In the genomic region with DNA sequence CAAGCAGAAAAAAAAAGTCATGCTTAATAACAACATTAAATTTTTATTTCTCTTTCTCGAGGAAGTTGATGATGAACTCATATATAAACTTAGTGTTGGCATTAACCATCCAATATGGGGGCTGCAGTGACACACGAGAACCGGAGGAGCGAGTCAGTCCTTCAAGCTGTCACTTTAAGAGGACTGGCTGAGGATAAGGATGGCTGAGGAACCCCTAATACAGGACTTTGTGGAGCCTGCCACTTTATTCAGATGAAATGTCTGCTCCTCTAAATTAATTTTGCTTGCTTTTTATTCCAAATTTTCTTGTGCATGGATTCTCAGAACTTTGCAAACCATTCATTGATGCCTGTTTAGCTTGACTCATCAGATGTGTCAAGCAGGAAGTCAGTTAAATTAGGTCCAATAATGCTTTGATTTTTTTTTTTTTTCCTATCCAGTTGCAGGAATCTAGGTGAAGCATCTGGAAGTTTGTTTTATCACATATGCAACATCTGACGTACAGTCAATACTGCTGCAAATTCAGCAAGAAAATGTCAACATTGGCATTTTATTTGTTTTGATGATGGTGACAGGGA, we compare ENCODE assay signal across 16 cellular contexts.
A peak's percentile ranks its signal among the peaks of the same experiment; 100 is the strongest.
DNase-seq lines count a peak whose midpoint lies in the region; ATAC-seq and TF ChIP-seq lines count a peak whose summit lies in the region.
"Had no signal": no experiment of that assay in that cellular context is flagged by ENCODE, and none has a peak within 500 bp of the region (broad histone marks: within the 10 kb centered on the region; RNA-seq: fewer than 3 reads in every experiment).

No MANE protein-coding gene starts in this region.

- H3K23ac ChIP-seq in IMR-90 (ENCODE audit: low read depth, low read length) = no peak overlapping the region

- no peak overlapping the region for H2AK9ac ChIP-seq in IMR-90 (replicated peaks; ENCODE audit: low read depth, low read length, poor library complexity)

- H2BK20ac ChIP-seq in IMR-90 (ENCODE audit: low read depth, low read length) = peak overlapping the region; percentile 32; the same call in 1 of the 2 replicates

- intact Hi-C loops in IMR-90 (cut with micrococcal nuclease) (no loop called here), psoas muscle (cut with DNase I) (no loop called here)

- no peak overlapping the region for H3K14ac ChIP-seq in IMR-90 (replicated peaks; ENCODE audit: low read depth, low read length)

- no CpG with 5 or more reads among the region's 5 CpGs for WGBS in IMR-90 (ENCODE audit: extremely low coverage in 2 of 2, insufficient read length in 1 of 2), 2 experiments
- 40 to 51% (median 50%) methylated on average over 5 of the region's 5 CpGs for WGBS in psoas muscle, 3 donors

- H3K9ac ChIP-seq in IMR-90 (ENCODE audit: low read depth, low read length) (no peak overlapping the region), skeletal muscle satellite cell (ENCODE audit: low read depth, low read length) (peak overlapping the region; percentile 71)
- H3K9ac ChIP-seq: BLaER1 had no signal

- H4K91ac ChIP-seq in IMR-90 (ENCODE audit: insufficient read depth, low read depth, low read length) = no peak overlapping the region

- H4K20me1 ChIP-seq in IMR-90 (ENCODE audit: insufficient read depth, low read length) = no peaks in the 10 kb centered on the region
- H4K20me1 ChIP-seq: BLaER1 had no signal

- peaks cover 20% of the 10 kb centered on the region for H3K4me1 Mint-ChIP-seq in chondrocyte (ENCODE audit: low read depth)

- H3K4me3 ChIP-seq in IMR-90 (ENCODE audit: insufficient read depth, low read depth, low read length) (no peak overlapping the region), skeletal muscle satellite cell (ENCODE audit: low read length) (peak overlapping the region; percentile 59), psoas muscle (no peak overlapping the region)
- H3K4me3 ChIP-seq: BLaER1, SJCRH30 had no signal

- no peaks in the 10 kb centered on the region for H3K27me3 Mint-ChIP-seq in chondrocyte (ENCODE audit: low read depth)

- H3K9me3 Mint-ChIP-seq in chondrocyte (ENCODE audit: low read depth) = no peaks in the 10 kb centered on the region
- H3K9me3 Mint-ChIP-seq: IgD-negative memory B cell had no signal

- TF ChIP-seq POLR2A in IMR-90 (IDR thresholded peaks at IDR 0.05; ENCODE audit: low read depth, low read length) = no peak

- H3K4me3 Mint-ChIP-seq in chondrocyte (ENCODE audit: unreplicated experiment) = no peak overlapping the region
- H3K4me3 Mint-ChIP-seq: IgD-negative memory B cell had no signal

- no peaks in the 10 kb centered on the region; a peak in 1 of 4 replicates for H3K79me1 ChIP-seq in IMR-90 (ENCODE audit: low read depth in 1 of 2, low read length in 2 of 2)

- ATAC-seq in IMR-90 (ENCODE audit: low read depth) = peak; percentile 34; the same call in 1 of the 2 replicates
- ATAC-seq in psoas muscle = no peak
- ATAC-seq in HG03521 (IDR thresholded peaks at IDR 0.05; ENCODE audit: unreplicated experiment) = no peak

- peak overlapping the region; percentile 5; the same call in 1 of the 2 replicates for H2BK120ac ChIP-seq in IMR-90 (ENCODE audit: low read depth, low read length)

- BruUV-seq in IMR-90 (replicated peaks; lab: Mats Ljungman, UMichigan) = no TSS peak

- TF ChIP-seq CTCF in IMR-90 (conservative IDR thresholded peaks at IDR 0.05; ENCODE audit: low read depth, low read length) = no peak
- TF ChIP-seq CTCF in chondrocyte (IDR thresholded peaks at IDR 0.05) = no peak
- no peak for TF ChIP-seq CTCF in psoas muscle (IDR thresholded peaks at IDR 0.05)

- no peak overlapping the region for H2AK5ac ChIP-seq in IMR-90 (ENCODE audit: low read depth, low read length)

- no peak overlapping the region for H4K5ac ChIP-seq in IMR-90 (ENCODE audit: low read depth, low read length)

- DNase-seq in AG08395 (ENCODE audit: low spot score) = peak; percentile 16
- DNase-seq in IMR-90 = peak; percentile 43
- DNase-seq in chondrocyte (ENCODE audit: low spot score) = no peak
- no peak for DNase-seq in psoas muscle
- DNase-seq in NOMO-1 treated with dmso at 0.1 percent for 144 hours (lab: John Stamatoyannopoulos, UW; ENCODE audit: unreplicated experiment) = no peak
- DNase-seq: ACHN, DMS153, NCI-H1436, NCI-H2029 treated with DMSO at 0.1 percent for 48 hours, NCI-H510A treated with DMSO at 0.1 percent for 48 hours, SJCRH30 had no signal

- no peak overlapping the region for H2BK15ac ChIP-seq in IMR-90 (ENCODE audit: low read depth, low read length)

- H3K27me3 ChIP-seq in IMR-90 (ENCODE audit: control insufficient read depth, insufficient read depth, low read length) (no peaks in the 10 kb centered on the region), skeletal muscle satellite cell (ENCODE audit: control insufficient read depth, insufficient read depth, low read length) (no peaks in the 10 kb centered on the region), psoas muscle (ENCODE audit: insufficient read depth in 3 of 3, low read length in 2 of 3) (peaks cover 0 to 19% (median 14%) of the 10 kb centered on the region in 3 donors)
- H3K27me3 ChIP-seq: SJCRH30 had no signal

- in situ Hi-C loops in IMR-90 (cut with MboI; ENCODE audit: low sequenced_read_pairs) = no loop called here

- peak overlapping the region; percentile 36; the same call in 1 of the 2 replicates for H3K4me2 ChIP-seq in IMR-90 (ENCODE audit: low read depth, low read length)
- H3K4me2 ChIP-seq in skeletal muscle satellite cell (ENCODE audit: low read length) = peak overlapping the region; percentile 85

- H2BK5ac ChIP-seq in IMR-90 (ENCODE audit: low read depth, low read length, poor library complexity, severe bottlenecking) = peak overlapping the region; percentile 6

- POLR2A ChIA-PET in IMR-90 (lab: Charles Lee; ENCODE audit: unreplicated experiment) = no interaction called here

- CTCF ChIA-PET in IMR-90 (lab: Yijun Ruan, JAX) = interaction anchor here (0.7 to 1.1 kb wide), 2 partner anchors 24 to 88 kb away, joined by 3 read pairs; no protein-coding TSS in a partner anchor

- TF ChIP-seq RAD21 in IMR-90 (IDR thresholded peaks at IDR 0.05; ENCODE audit: low read length) = no peak

- peak overlapping the region; percentile 26; the same call in 1 of the 2 replicates for H3K27ac ChIP-seq in IMR-90 (ENCODE audit: insufficient read depth, low read length)
- no peak overlapping the region for H3K27ac ChIP-seq in psoas muscle
- H3K27ac ChIP-seq: BLaER1, RWPE1, SJCRH30 had no signal

- peaks cover 24% of the 10 kb centered on the region for H3K4me1 ChIP-seq in IMR-90 (ENCODE audit: control insufficient read depth, insufficient read depth, low read length)
- H3K4me1 ChIP-seq in skeletal muscle satellite cell (ENCODE audit: control insufficient read depth, insufficient read depth, low read length) = peaks cover 25% of the 10 kb centered on the region
- no peaks in the 10 kb centered on the region for H3K4me1 ChIP-seq in psoas muscle

- no peak overlapping the region for H3K56ac ChIP-seq in IMR-90 (ENCODE audit: extremely low read depth, insufficient read depth, low read length)

- no peaks in the 10 kb centered on the region for H3K36me3 ChIP-seq in IMR-90 (ENCODE audit: control insufficient read depth, insufficient read depth, low read length)
- no peaks in the 10 kb centered on the region for H3K36me3 ChIP-seq in skeletal muscle satellite cell (ENCODE audit: insufficient read depth, low read length)
- no peaks in the 10 kb centered on the region for H3K36me3 ChIP-seq in psoas muscle (ENCODE audit: insufficient read depth in 1 of 2, low read depth in 1 of 2)
- H3K36me3 ChIP-seq: SJCRH30 had no signal

- H3K9me3 ChIP-seq in IMR-90 (ENCODE audit: control insufficient read depth, insufficient read depth, low read length) (peaks cover 5% of the 10 kb centered on the region; the same call in 1 of the 2 replicates), skeletal muscle satellite cell (replicated peaks; ENCODE audit: low read length) (peaks cover 7% of the 10 kb centered on the region), psoas muscle (no peaks in the 10 kb centered on the region)
- H3K9me3 ChIP-seq: SJCRH30 had no signal

- H3K36me3 Mint-ChIP-seq in chondrocyte (ENCODE audit: low read depth) = no peaks in the 10 kb centered on the region
- H3K36me3 Mint-ChIP-seq: IgD-negative memory B cell had no signal

- peaks cover 8% of the 10 kb centered on the region for H3K9me1 ChIP-seq in IMR-90 (ENCODE audit: insufficient read depth, low read length)

- H3K4ac ChIP-seq in IMR-90 (ENCODE audit: low read depth, low read length) = peak overlapping the region; percentile 14; the same call in 1 of the 2 replicates

- H3K18ac ChIP-seq in IMR-90 (ENCODE audit: low read depth, low read length) = no peak overlapping the region

- dilution Hi-C loops in IMR-90 (cut with HindIII; ENCODE audit: low sequenced_read_pairs, unreplicated experiment) = no loop called here

- peak overlapping the region in 1 of 2 experiments; percentile 42; a peak in 1 of 4 replicates for H4K8ac ChIP-seq in IMR-90 (ENCODE audit: low read depth in 2 of 2, low read length in 2 of 2)

- H2AFZ ChIP-seq in IMR-90 (replicated peaks; ENCODE audit: low read length, poor library complexity) = no peak overlapping the region

- H3K27ac Mint-ChIP-seq in chondrocyte (ENCODE audit: unreplicated experiment) = peak overlapping the region; percentile 10

TF ChIP-seq in IMR-90, 13 proteins besides CTCF, POLR2A, EP300 and RAD21 (continues in another document):
- TF ChIP-seq NFE2L2 (IDR thresholded peaks at IDR 0.05; ENCODE audit: low read depth, low read length) = no peak
- TF ChIP-seq CHD1 (IDR thresholded peaks at IDR 0.05; ENCODE audit: low read depth, low read length) = no peak
- TF ChIP-seq, protein P1, sequence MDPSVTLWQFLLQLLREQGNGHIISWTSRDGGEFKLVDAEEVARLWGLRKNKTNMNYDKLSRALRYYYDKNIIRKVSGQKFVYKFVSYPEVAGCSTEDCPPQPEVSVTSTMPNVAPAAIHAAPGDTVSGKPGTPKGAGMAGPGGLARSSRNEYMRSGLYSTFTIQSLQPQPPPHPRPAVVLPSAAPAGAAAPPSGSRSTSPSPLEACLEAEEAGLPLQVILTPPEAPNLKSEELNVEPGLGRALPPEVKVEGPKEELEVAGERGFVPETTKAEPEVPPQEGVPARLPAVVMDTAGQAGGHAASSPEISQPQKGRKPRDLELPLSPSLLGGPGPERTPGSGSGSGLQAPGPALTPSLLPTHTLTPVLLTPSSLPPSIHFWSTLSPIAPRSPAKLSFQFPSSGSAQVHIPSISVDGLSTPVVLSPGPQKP (IDR thresholded peaks at IDR 0.05; ENCODE audit: borderline replicate concordance, low read depth, low read length) = no peak
- TF ChIP-seq, protein P2, sequence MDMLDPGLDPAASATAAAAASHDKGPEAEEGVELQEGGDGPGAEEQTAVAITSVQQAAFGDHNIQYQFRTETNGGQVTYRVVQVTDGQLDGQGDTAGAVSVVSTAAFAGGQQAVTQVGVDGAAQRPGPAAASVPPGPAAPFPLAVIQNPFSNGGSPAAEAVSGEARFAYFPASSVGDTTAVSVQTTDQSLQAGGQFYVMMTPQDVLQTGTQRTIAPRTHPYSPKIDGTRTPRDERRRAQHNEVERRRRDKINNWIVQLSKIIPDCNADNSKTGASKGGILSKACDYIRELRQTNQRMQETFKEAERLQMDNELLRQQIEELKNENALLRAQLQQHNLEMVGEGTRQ (IDR thresholded peaks at IDR 0.05; ENCODE audit: low read depth, low read length) = no peak
- no peak for TF ChIP-seq MAFK (IDR thresholded peaks at IDR 0.05; ENCODE audit: low read depth, low read length)
- no peak for TF ChIP-seq MAZ (IDR thresholded peaks at IDR 0.05; ENCODE audit: borderline replicate concordance, low read depth, low read length)
- no peak for TF ChIP-seq BHLHE40 (IDR thresholded peaks at IDR 0.05; ENCODE audit: low read depth, low read length)

Comparison
In these comparisons a context has a peak if more than half of its experiments do, and no peak if none do; other contexts are left out.
1. DNase-seq: peak in AG08395 (single experiment) and IMR-90 (single experiment); none in chondrocyte (single experiment), psoas muscle (0 of 2) and NOMO-1 treated with dmso at 0.1 percent for 144 hours (single experiment).